8 cellular contexts compared by ENCODE assay signal in genomic region chr12:108855284-108856169, GRCh38. TPM values are rescaled to one million over a fixed set of nuclear protein-coding genes. Genes with fewer than 3 reads are reported as not detected.
A peak's percentile ranks its signal among the peaks of the same experiment; 100 is the strongest.
DNase-seq lines count a peak whose midpoint lies in the region; ATAC-seq and TF ChIP-seq lines count a peak whose summit lies in the region.

No MANE protein-coding gene starts in this region.

- peaks cover 3% of the 10 kb centered on the region for H3K9me3 Mint-ChIP-seq in T-helper 2 cell treated with Interferon-gamma antibody and Interleukin-4, amounts not matched to agents 5 μg/mL and 100 μg/mL, for 36 hours
- H3K9me3 Mint-ChIP-seq in activated CD4-positive, alpha-beta memory T cell treated with anti-CD3 and anti-CD28 coated beads, Interleukin-2, amount 10 ng/mL, durations not matched to agents 7 days and 5 days = no peaks in the 10 kb centered on the region

- WGBS in suprapubic skin = 83% methylated on average over 11 of the region's 12 CpGs
- 73 to 76% methylated on average over 12 of the region's 12 CpGs for WGBS in lower leg skin, 2 donors

- DNase-seq in T-helper 2 cell treated with Interferon-gamma antibody and Interleukin-4, amounts not matched to agents 5 μg/mL and 100 μg/mL, for 36 hours (ENCODE audit: low spot score) = no peak
- DNase-seq in T-helper 2 cell = no peak
- DNase-seq in activated CD4-positive, alpha-beta memory T cell treated with anti-CD3 and anti-CD28 coated beads, Interleukin-2, amount 10 ng/mL, durations not matched to agents 7 days and 5 days = no peak
- no peak for DNase-seq in suprapubic skin (ENCODE audit: low spot score in 2 of 2)
- no peak for DNase-seq in NOMO-1 treated with dmso at 0.1 percent for 144 hours (lab: John Stamatoyannopoulos, UW; ENCODE audit: unreplicated experiment)
- DNase-seq in lower leg skin (ENCODE audit: low spot score in 2 of 2) = no peak
- no peak for DNase-seq in omental fat pad (ENCODE audit: low spot score)

- no peak for TF ChIP-seq EP300 in suprapubic skin (IDR thresholded peaks at IDR 0.05)

- peaks cover 44% of the 10 kb centered on the region for H3K4me1 Mint-ChIP-seq in T-helper 2 cell treated with Interferon-gamma antibody and Interleukin-4, amounts not matched to agents 5 μg/mL and 100 μg/mL, for 36 hours (ENCODE audit: low read depth)
- peaks cover 66% of the 10 kb centered on the region for H3K4me1 Mint-ChIP-seq in activated CD4-positive, alpha-beta memory T cell treated with anti-CD3 and anti-CD28 coated beads, Interleukin-2, amount 10 ng/mL, durations not matched to agents 7 days and 5 days

- no peak for TF ChIP-seq CTCF in suprapubic skin (IDR thresholded peaks at IDR 0.05)
- no peak for TF ChIP-seq CTCF in lower leg skin (IDR thresholded peaks at IDR 0.05)
- TF ChIP-seq CTCF in omental fat pad (IDR thresholded peaks at IDR 0.05) = no peak

- no peaks in the 10 kb centered on the region for H3K9me3 ChIP-seq in iPS-15b (ENCODE audit: control insufficient read depth, insufficient read depth, low read length)
- no peaks in the 10 kb centered on the region for H3K9me3 ChIP-seq in suprapubic skin

- H3K36me3 Mint-ChIP-seq in T-helper 2 cell treated with Interferon-gamma antibody and Interleukin-4, amounts not matched to agents 5 μg/mL and 100 μg/mL, for 36 hours (ENCODE audit: low read depth) = peaks cover 29% of the 10 kb centered on the region
- H3K36me3 Mint-ChIP-seq in activated CD4-positive, alpha-beta memory T cell treated with anti-CD3 and anti-CD28 coated beads, Interleukin-2, amount 10 ng/mL, durations not matched to agents 7 days and 5 days (ENCODE audit: low read depth) = peaks cover 44% of the 10 kb centered on the region

- ATAC-seq in omental fat pad (ENCODE audit: low FRiP score) = no peak

- peak overlapping the region; percentile 33 for H3K27ac Mint-ChIP-seq in T-helper 2 cell treated with Interferon-gamma antibody and Interleukin-4, amounts not matched to agents 5 μg/mL and 100 μg/mL, for 36 hours
- H3K27ac Mint-ChIP-seq in activated CD4-positive, alpha-beta memory T cell treated with anti-CD3 and anti-CD28 coated beads, Interleukin-2, amount 10 ng/mL, durations not matched to agents 7 days and 5 days = peak overlapping the region; percentile 96

- H3K27me3 ChIP-seq in iPS-15b (ENCODE audit: control insufficient read depth, insufficient read depth, low read length) = peaks cover 10% of the 10 kb centered on the region
- no peaks in the 10 kb centered on the region for H3K27me3 ChIP-seq in suprapubic skin

- POLR2A ChIA-PET in activated CD4-positive, alpha-beta memory T cell treated with anti-CD3 and anti-CD28 coated beads, Interleukin-2, amount 10 ng/mL, durations not matched to agents 7 days and 5 days (lab: Charles Lee) = interaction anchor here (3.3 to 4.4 kb wide), 2 partner anchors 16 to 294 kb away, joined by 28 to 62 read pairs; partner anchors contain the start of genes ISCU and SART3

- no peaks in the 10 kb centered on the region for H3K27me3 Mint-ChIP-seq in T-helper 2 cell treated with Interferon-gamma antibody and Interleukin-4, amounts not matched to agents 5 μg/mL and 100 μg/mL, for 36 hours (ENCODE audit: low read depth)
- H3K27me3 Mint-ChIP-seq in activated CD4-positive, alpha-beta memory T cell treated with anti-CD3 and anti-CD28 coated beads, Interleukin-2, amount 10 ng/mL, durations not matched to agents 7 days and 5 days = peaks cover 2% of the 10 kb centered on the region

- H3K4me1 ChIP-seq in iPS-15b (ENCODE audit: control insufficient read depth, insufficient read depth, low read length) (peaks cover 16% of the 10 kb centered on the region), suprapubic skin (peaks cover 54% of the 10 kb centered on the region)

- H3K4me3 ChIP-seq in iPS-15b (ENCODE audit: low read depth, low read length) = peak overlapping the region; percentile 76
- H3K4me3 ChIP-seq in suprapubic skin = peak overlapping the region; percentile 63
- H3K4me3 ChIP-seq in lower leg skin (ENCODE audit: low read depth, poor library complexity, severe bottlenecking) = no peak overlapping the region

- peak overlapping the region; percentile 86 for H3K27ac ChIP-seq in suprapubic skin

- TF ChIP-seq POLR2A in suprapubic skin (IDR thresholded peaks at IDR 0.05) = no peak
- TF ChIP-seq POLR2A in lower leg skin (IDR thresholded peaks at IDR 0.05) = no peak

- H3K4me3 Mint-ChIP-seq in T-helper 2 cell treated with Interferon-gamma antibody and Interleukin-4, amounts not matched to agents 5 μg/mL and 100 μg/mL, for 36 hours = peak overlapping the region; percentile 85
- H3K4me3 Mint-ChIP-seq in activated CD4-positive, alpha-beta memory T cell treated with anti-CD3 and anti-CD28 coated beads, Interleukin-2, amount 10 ng/mL, durations not matched to agents 7 days and 5 days = peak overlapping the region; percentile 93

- CTCF ChIA-PET in activated CD4-positive, alpha-beta memory T cell treated with anti-CD3 and anti-CD28 coated beads, Interleukin-2, amount 10 ng/mL, durations not matched to agents 7 days and 5 days (lab: Charles Lee) = no interaction called here

- intact Hi-C loops in lower leg skin (cut with DNase I; ENCODE audit: low total_unique reads) = no loop called here

- no peak overlapping the region for H3K9ac ChIP-seq in iPS-15b (ENCODE audit: low read depth, low read length)

- no peaks in the 10 kb centered on the region for H3K36me3 ChIP-seq in iPS-15b (ENCODE audit: control insufficient read depth, insufficient read depth, low read length)
- H3K36me3 ChIP-seq in suprapubic skin = no peaks in the 10 kb centered on the region

RNA-seq across cellular contexts. Expression of gene SSH1, which starts 1.9 kb away (rescaled TPM):
- total RNA-seq in activated CD4-positive, alpha-beta memory T cell treated with anti-CD3 and anti-CD28 coated beads, Interleukin-2, amount 10 ng/mL, durations not matched to agents 7 days and 5 days = 10 to 100 TPM; 56.7 to 57.4 TPM
- total RNA-seq in suprapubic skin (10 to 100 TPM; 11.2 to 26.0 (median 15.8) TPM), lower leg skin (10 to 100 TPM in 3 of 4 donors, 1 to 10 TPM in 1; 7.3 to 15.1 (median 13.1) TPM), omental fat pad (10 to 100 TPM; 16.4 to 26.5 (median 22.0) TPM)

RNA-seq across cellular contexts. Expression of gene DAO, which starts 24.4 kb away (rescaled TPM):
- not detected for total RNA-seq in activated CD4-positive, alpha-beta memory T cell treated with anti-CD3 and anti-CD28 coated beads, Interleukin-2, amount 10 ng/mL, durations not matched to agents 7 days and 5 days
- not detected for total RNA-seq in suprapubic skin
- not detected for total RNA-seq in lower leg skin
- total RNA-seq in omental fat pad = not detected
